8 cellular contexts compared by ENCODE assay signal in genomic region chr1:95072117-95072516, GRCh38. TPM values are rescaled to one million over a fixed set of nuclear protein-coding genes. Genes with fewer than 3 reads are reported as not detected.
DNase-seq lines count a peak whose midpoint lies in the region; ATAC-seq, FAIRE-seq and TF ChIP-seq lines count a peak whose summit lies in the region.

No MANE protein-coding gene starts in this region.

- intact Hi-C loops in left ventricle myocardium superior (cut with micrococcal nuclease) (loop anchor here (2.0 kb wide), 1 partner anchor 41 kb away; no protein-coding TSS in a partner anchor), lower lobe of right lung (cut with DNase I) (no loop called here)

- no peaks in the 10 kb centered on the region for H4K20me1 ChIP-seq in astrocyte (ENCODE audit: insufficient read depth, low read length)

- FAIRE-seq in astrocyte (lab: Jason Lieb, UNC): no peak

- ATAC-seq in left ventricle myocardium superior (no peak), lower lobe of right lung (no peak), GM18907 (IDR thresholded peaks at IDR 0.05; ENCODE audit: unreplicated experiment) (no peak), HG02970 (IDR thresholded peaks at IDR 0.05; ENCODE audit: low FRiP score, unreplicated experiment) (no peak)

- DNase-seq in cardiac muscle cell (ENCODE audit: low read depth in 1 of 2, low spot score in 1 of 2) (no peak), left ventricle myocardium superior (no peak), astrocyte (ENCODE audit: low read depth) (no peak), lower lobe of right lung (no peak), GM13976 (ENCODE audit: low spot score) (no peak)

- H3K4me3 Mint-ChIP-seq in astrocyte (ENCODE audit: unreplicated experiment): peak overlapping the region; percentile 100

- no peaks in the 10 kb centered on the region for H3K27me3 ChIP-seq in cardiac muscle cell
- no peaks in the 10 kb centered on the region for H3K27me3 ChIP-seq in astrocyte (ENCODE audit: insufficient read depth, low read length)
- H3K27me3 ChIP-seq in lower lobe of right lung (ENCODE audit: low read depth): no peaks in the 10 kb centered on the region

- H3K27me3 Mint-ChIP-seq in astrocyte (ENCODE audit: low read depth, unreplicated experiment): no peaks in the 10 kb centered on the region

- 8% methylated on average over 7 of the region's 7 CpGs for WGBS in urinary bladder

- peaks cover 10% of the 10 kb centered on the region for H3K4me1 Mint-ChIP-seq in astrocyte (ENCODE audit: low read depth, unreplicated experiment)

- peak overlapping the region; percentile 94 for H2AFZ ChIP-seq in astrocyte (ENCODE audit: low read depth, low read length)

- H3K36me3 ChIP-seq in cardiac muscle cell (no peaks in the 10 kb centered on the region), astrocyte (ENCODE audit: insufficient read depth, low read length) (no peaks in the 10 kb centered on the region), lower lobe of right lung (no peaks in the 10 kb centered on the region), urinary bladder (ENCODE audit: insufficient read depth) (no peaks in the 10 kb centered on the region)

- H3K9me3 ChIP-seq in cardiac muscle cell (ENCODE audit: low read depth): no peaks in the 10 kb centered on the region
- H3K9me3 ChIP-seq in astrocyte (ENCODE audit: insufficient read depth, low read depth, low read length): no peaks in the 10 kb centered on the region
- no peaks in the 10 kb centered on the region for H3K9me3 ChIP-seq in lower lobe of right lung

- H3K4me1 ChIP-seq in cardiac muscle cell (ENCODE audit: low read depth) (peaks cover 2% of the 10 kb centered on the region), astrocyte (ENCODE audit: insufficient read depth, low read length) (peaks cover 7% of the 10 kb centered on the region), lower lobe of right lung (peaks cover 12% of the 10 kb centered on the region), urinary bladder (ENCODE audit: insufficient read depth) (no peaks in the 10 kb centered on the region)

- H3K79me2 ChIP-seq in astrocyte (ENCODE audit: insufficient read depth, low read length): peaks cover 3% of the 10 kb centered on the region

- peaks cover 2% of the 10 kb centered on the region for H3K36me3 Mint-ChIP-seq in astrocyte (ENCODE audit: low read depth, unreplicated experiment)

- H3K9me3 Mint-ChIP-seq in astrocyte (ENCODE audit: unreplicated experiment): no peaks in the 10 kb centered on the region

- peak overlapping the region; percentile 85 for H3K9ac ChIP-seq in astrocyte (ENCODE audit: low read length)

- no peak for TF ChIP-seq CTCF in cardiac muscle cell (IDR thresholded peaks at IDR 0.05; ENCODE audit: low read depth, low read length)
- TF ChIP-seq CTCF in astrocyte (IDR thresholded peaks at IDR 0.05; ENCODE audit: insufficient read depth, low read depth, low read length): no peak
- no peak for TF ChIP-seq CTCF in lower lobe of right lung (IDR thresholded peaks at IDR 0.05)
- TF ChIP-seq CTCF in GM13976 (IDR thresholded peaks at IDR 0.05; ENCODE audit: borderline replicate concordance, control extremely low read depth, extremely low read depth, insufficient read depth, missing control alignments): no peak

- peak overlapping the region; percentile 95 for H3K27ac Mint-ChIP-seq in astrocyte (ENCODE audit: unreplicated experiment)

- H3K27ac ChIP-seq in cardiac muscle cell (peak overlapping the region; percentile 74), astrocyte (ENCODE audit: low read depth, low read length) (peak overlapping the region; percentile 87), lower lobe of right lung (peak overlapping the region; percentile 91), urinary bladder (ENCODE audit: low read depth) (no peak overlapping the region)

- peak overlapping the region; percentile 74 for H3K4me3 ChIP-seq in cardiac muscle cell
- peak overlapping the region; percentile 89 for H3K4me3 ChIP-seq in astrocyte (ENCODE audit: insufficient read depth, low read depth, low read length)
- H3K4me3 ChIP-seq in lower lobe of right lung: peak overlapping the region; percentile 73
- H3K4me3 ChIP-seq in urinary bladder (ENCODE audit: low read depth, low read length): peak overlapping the region; percentile 42

- H3K4me2 ChIP-seq in astrocyte (ENCODE audit: low read length): peak overlapping the region; percentile 90

- in situ Hi-C loops in GM13976 (cut with MboI; ENCODE audit: low sequenced_read_pairs, unreplicated experiment): no loop called here

RNA-seq across cellular contexts. Expression of gene ALG14, which starts 0.6 kb away (rescaled TPM):
- 2.7 and 4.1 TPM in 2 replicates for total RNA-seq in cardiac muscle cell
- 8.2 and 10.3 TPM in 2 replicates for polyA plus RNA-seq in cardiac muscle cell
- total RNA-seq in left ventricle myocardium superior: 1.3 TPM
- total RNA-seq in astrocyte: 6.9 and 8.1 TPM in 2 replicates
- total RNA-seq in lower lobe of right lung: 4.6 TPM
- total RNA-seq in urinary bladder: 4.4 TPM
- polyA plus RNA-seq in urinary bladder: 2.7 TPM

RNA-seq across cellular contexts. Expression of gene TLCD4, which starts 45.0 kb away (rescaled TPM):
- total RNA-seq in cardiac muscle cell (7.6 and 13.7 TPM in 2 replicates), left ventricle myocardium superior (59.6 TPM), astrocyte (0.99 and 1.8 TPM in 2 replicates), lower lobe of right lung (11.3 TPM), urinary bladder (28.1 TPM)
- polyA plus RNA-seq in cardiac muscle cell (15.1 and 24.9 TPM in 2 replicates), urinary bladder (7.1 TPM)
